ENCODE assay signal across 15 cellular contexts in the genomic region with DNA sequence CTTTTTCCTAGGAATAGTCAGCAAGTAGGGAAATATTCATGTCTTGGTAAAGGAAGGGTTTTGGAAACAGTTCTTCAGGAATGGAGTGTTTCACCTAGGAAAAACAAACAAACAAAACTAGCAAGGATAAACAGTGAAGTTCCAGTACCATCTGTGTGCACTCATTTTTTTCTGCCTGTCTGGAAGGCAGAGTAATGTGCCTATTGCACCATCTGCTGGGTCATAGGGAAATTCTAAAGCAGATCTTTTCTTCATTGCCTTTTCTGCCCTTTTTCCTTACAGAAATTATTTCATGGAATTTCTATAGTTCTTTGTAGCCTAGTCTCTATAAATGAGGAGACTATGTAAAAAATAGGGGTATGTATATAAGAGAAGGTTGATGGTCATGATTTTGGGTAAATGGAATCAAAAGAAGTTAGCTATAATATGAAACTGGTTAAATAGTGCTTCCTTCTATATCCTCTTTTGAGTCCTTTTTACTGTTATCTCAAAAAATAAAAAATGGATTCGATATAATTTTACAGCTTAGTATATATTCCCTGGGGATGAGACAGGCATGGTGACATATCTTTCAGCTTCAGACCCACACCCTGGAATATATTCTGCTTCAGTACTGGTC. TPM values are rescaled to one million over a fixed set of nuclear protein-coding genes. Genes with fewer than 3 reads are reported as not detected.
DNase-seq lines count a peak whose midpoint lies in the region; ATAC-seq, FAIRE-seq and TF ChIP-seq lines count a peak whose summit lies in the region.
"Had no signal": no experiment of that assay in that cellular context is flagged by ENCODE, and none has a peak within 500 bp of the region (broad histone marks: within the 10 kb centered on the region; RNA-seq: fewer than 3 reads in every experiment).

No MANE protein-coding gene starts in this region.

- no peak for FAIRE-seq in pancreas (lab: Jason Lieb, UNC)

- TF ChIP-seq CTCF in 22Rv1 (IDR thresholded peaks at IDR 0.05) (peak; percentile 39), RWPE1 (conservative IDR thresholded peaks at IDR 0.05; ENCODE audit: low read depth) (peak; percentile 53), fibroblast of mammary gland (conservative IDR thresholded peaks at IDR 0.05; ENCODE audit: control insufficient read depth, insufficient read depth, low read depth, low read length) (peak; percentile 30), pancreas (IDR thresholded peaks at IDR 0.05) (no peak)

- H3K4me3 ChIP-seq in fibroblast of mammary gland (ENCODE audit: control insufficient read depth, low read depth, low read length) (no peak overlapping the region), pancreas (no peak overlapping the region)
- H3K4me3 ChIP-seq: BLaER1, hepatocyte, thoracic aorta had no signal

- no peaks in the 10 kb centered on the region for H3K36me3 ChIP-seq in pancreas
- H3K36me3 ChIP-seq: BLaER1, thoracic aorta had no signal

- CTCF ChIA-PET in RWPE1 (lab: Yijun Ruan, JAX), result interaction anchor here (0.7 to 1.4 kb wide), 4 partner anchors 38 to 213 kb away, joined by 3 to 8 read pairs (median 4); no protein-coding TSS in a partner anchor

- POLR2A ChIA-PET in RWPE1 (lab: Yijun Ruan, JAX; ENCODE audit: low non-redundant PET), result no interaction called here

- H3K27ac ChIP-seq in 22Rv1 (no peak overlapping the region), RWPE1 (no peak overlapping the region), pancreas (no peak overlapping the region)
- H3K27ac ChIP-seq: BLaER1, hepatocyte, thoracic aorta had no signal

- ATAC-seq in GM18505 (IDR thresholded peaks at IDR 0.05; ENCODE audit: unreplicated experiment), result no peak
- no peak for ATAC-seq in pancreas

- DNase-seq in G401 (ENCODE audit: low spot score) (peak; percentile 3), RWPE1 (ENCODE audit: low spot score) (peak; percentile 46), fibroblast of mammary gland (ENCODE audit: low read depth) (peak; percentile 49), cerebellar nuclear complex (lab: John Stamatoyannopoulos, UW) (no peak), pancreas (no peak)
- DNase-seq in NK-92 treated with Interleukin-12 subunit alpha and Interleukin-12 subunit beta, amount 100 ng/mL, for 24 hours (lab: John Stamatoyannopoulos, UW), result no peak
- DNase-seq: activated naive CD4-positive, alpha-beta T cell treated with Interleukin-2 at 50 U/mL for 16 hours; H7; NCI-H510A treated with DMSO at 0.1 percent for 48 hours had no signal

- WGBS in pancreas, 2 donors, result 60 to 80% methylated on average over 1 of the region's 1 CpG

- intact Hi-C loops in pancreas (cut with DNase I), result no loop called here

- no peaks in the 10 kb centered on the region for H3K4me1 ChIP-seq in pancreas
- H3K4me1 ChIP-seq: BLaER1 had no signal

- H3K9me3 ChIP-seq in pancreas, result no peaks in the 10 kb centered on the region
- H3K9me3 ChIP-seq: BLaER1, thoracic aorta had no signal

- no peak for TF ChIP-seq POLR2A in GM18505 (IDR thresholded peaks at IDR 0.05; ENCODE audit: borderline replicate concordance, extremely low read depth, insufficient read depth, insufficient read length)

- in situ Hi-C loops in G401 (cut with HindIII; ENCODE audit: low sequenced_read_pairs), result no loop called here

- no peaks in the 10 kb centered on the region for H3K27me3 ChIP-seq in pancreas
- H3K27me3 ChIP-seq: BLaER1, hepatocyte had no signal

RNA-seq across cellular contexts. Expression of gene HRNR, which starts 3.4 kb away (rescaled TPM):
- total RNA-seq in G401 (2014; rRNA removed; shearing (Covaris generic)), result not detected in 2 replicates
- not detected for total RNA-seq in pancreas
- polyA plus RNA-seq in pancreas, result under 1 TPM; 0.02 to 0.04 TPM
- total RNA-seq: H7, hepatocyte, mesothelial cell of epicardium, thoracic aorta had no signal
- polyA plus RNA-seq: hepatocyte had no signal

Comparison
In these comparisons a context has a peak if more than half of its experiments do, and no peak if none do; other contexts are left out.
1. CTCF ChIP-seq: peak in 22Rv1 (single experiment), RWPE1 (single experiment) and fibroblast of mammary gland (single experiment); none in pancreas (0 of 4).
2. DNase-seq: peak in G401 (single experiment), RWPE1 (single experiment) and fibroblast of mammary gland (single experiment); none in cerebellar nuclear complex (0 of 2), pancreas (0 of 6) and NK-92 treated with Interleukin-12 subunit alpha and Interleukin-12 subunit beta, amount 100 ng/mL, for 24 hours (single experiment).